In genomic region chr10:47383254-47384147, GRCh38 we compare ENCODE assay signal across 8 cellular contexts. TPM values are rescaled to one million over a fixed set of nuclear protein-coding genes. Genes with fewer than 3 reads are reported as not detected.
DNase-seq lines count a peak whose midpoint lies in the region; ATAC-seq, FAIRE-seq and TF ChIP-seq lines count a peak whose summit lies in the region.

No MANE protein-coding gene starts in this region.

- peaks cover 45 to 65% of the 10 kb centered on the region in 2 donors for H3K27me3 Mint-ChIP-seq in natural killer cell (ENCODE audit: low read depth in 2 of 2)

- no peaks in the 10 kb centered on the region for H3K36me3 Mint-ChIP-seq in natural killer cell

- intact Hi-C loops in dorsolateral prefrontal cortex (cut with DNase I) (no loop called here), natural killer cell (cut with micrococcal nuclease) (no loop called here)

- peak overlapping the region in 1 of 2 donors; percentile 17 for H3K27ac Mint-ChIP-seq in natural killer cell

- no peaks in the 10 kb centered on the region for H3K9me3 Mint-ChIP-seq in natural killer cell

- peak overlapping the region in 52 of 59 donors; percentile 5 to 95 (median 89) for H3K27ac ChIP-seq in dorsolateral prefrontal cortex

- TF ChIP-seq CTCF in dorsolateral prefrontal cortex (IDR thresholded peaks at IDR 0.05 in 54 of 56, conservative IDR thresholded peaks at IDR 0.05 in 2 of 56; ENCODE audit: low read depth in 1 of 56, partially characterized antibody in 56 of 56): no peak
- no peak for TF ChIP-seq CTCF in natural killer cell (IDR thresholded peaks at IDR 0.05)

- ATAC-seq in natural killer cell: no peak

- H3K4me1 Mint-ChIP-seq in natural killer cell: peaks cover 12 to 15% of the 10 kb centered on the region in 2 donors

- FAIRE-seq in urothelium cell line (lab: Jason Lieb, UNC): no peak

- no peaks in the 10 kb centered on the region for H3K27me3 ChIP-seq in dorsolateral prefrontal cortex

- H3K4me3 ChIP-seq in dorsolateral prefrontal cortex: peak overlapping the region; percentile 47 to 92 (median 79)

- DNase-seq in SHP77 (lab: John Stamatoyannopoulos, UW) (peak; percentile 29 to 40), SHP77 treated with DMSO at 0.1 percent for 48 hours (lab: John Stamatoyannopoulos, UW) (no peak), NCI-H510A treated with DMSO at 0.1 percent for 48 hours (lab: John Stamatoyannopoulos, UW) (peak; percentile 79), dorsolateral prefrontal cortex (no peak), natural killer cell (no peak), glomerular visceral epithelial cell (ENCODE audit: extremely low spot score) (no peak), urothelium cell line (ENCODE audit: low spot score) (no peak), NCI-H226 (no peak)

- peak overlapping the region; percentile 83 for H3K4me3 Mint-ChIP-seq in natural killer cell

RNA-seq across cellular contexts. Expression of gene ZNF488, which starts 0.6 kb away (rescaled TPM):
- total RNA-seq in dorsolateral prefrontal cortex (10 to 100 TPM in 118 of 120 experiments, 1 to 10 TPM in 2; 8.9 to 49.2 (median 18.9) TPM), natural killer cell (not detected)

RNA-seq across cellular contexts. Expression of gene RBP3, which starts 35.3 kb away (rescaled TPM):
- total RNA-seq in dorsolateral prefrontal cortex (under 1 TPM in 1 of 120 experiments, not detected in 119; 0.11 TPM), natural killer cell (not detected)

Comparison
In these comparisons a context has a peak if more than half of its experiments do, and no peak if none do; other contexts are left out.
1. DNase-seq: peak in SHP77 (2 of 2) and NCI-H510A treated with DMSO at 0.1 percent for 48 hours (single experiment); none in SHP77 treated with DMSO at 0.1 percent for 48 hours (single experiment), dorsolateral prefrontal cortex (0 of 10), natural killer cell (single experiment), glomerular visceral epithelial cell (single experiment), urothelium cell line (single experiment) and NCI-H226 (single experiment).
2. RNA of gene ZNF488, which starts 0.6 kb away (total RNA-seq): 8.9 to 49.2 TPM in dorsolateral prefrontal cortex; not detected in natural killer cell; every median in the first group is over 4 times any median in the second.